In the genomic region with DNA sequence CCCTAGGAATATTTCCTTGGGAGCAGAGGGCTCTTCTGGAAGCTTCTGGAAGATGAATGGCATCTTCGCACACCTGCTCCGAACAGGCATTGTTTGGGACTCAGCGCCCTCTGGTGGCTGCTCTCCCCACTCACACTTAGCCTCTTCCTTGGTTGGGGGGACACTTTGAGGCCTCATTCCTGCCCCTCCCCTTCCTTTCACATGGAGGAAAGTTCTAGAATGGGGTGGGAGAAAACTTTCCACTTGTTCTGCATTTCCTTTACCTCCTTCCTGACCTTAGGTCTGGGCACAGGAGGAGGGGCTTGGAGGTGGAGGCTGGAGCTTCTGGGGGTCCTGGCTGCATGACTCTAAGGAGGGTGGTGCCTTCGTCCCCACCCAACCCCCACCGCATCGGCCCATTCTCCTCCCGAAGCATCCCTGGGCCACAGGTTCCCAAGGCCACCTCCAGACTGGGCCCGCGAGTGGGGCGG, we compare ENCODE assay signal across 8 cellular contexts. TPM values are rescaled to one million over a fixed set of nuclear protein-coding genes. Genes with fewer than 3 reads are reported as not detected.
A peak's percentile ranks its signal among the peaks of the same experiment; 100 is the strongest.
DNase-seq lines count a peak whose midpoint lies in the region; ATAC-seq, FAIRE-seq and TF ChIP-seq lines count a peak whose summit lies in the region.

No MANE protein-coding gene starts in this region.

- H3K27ac ChIP-seq in AG04450 (ENCODE audit: low read depth, low read length) (no peak overlapping the region), caudate nucleus (ENCODE audit: low read depth, low read length) (no peak overlapping the region), HepG2 (ENCODE audit: extremely low read length, insufficient read depth, low read length) (no peak overlapping the region)

- H3K4me3 ChIP-seq in AG04450 (ENCODE audit: low read depth, low read length) (no peak overlapping the region), HepG2 (replicated peaks in 1 of 3; ENCODE audit: insufficient read depth in 1 of 3, low read depth in 2 of 3, low read length in 3 of 3) (no peak overlapping the region)

- H3K4me1 ChIP-seq in HepG2 (ENCODE audit: insufficient read depth, low read length) = no peaks in the 10 kb centered on the region

- in situ Hi-C loops in HepG2 (cut with HindIII; ENCODE audit: extremely low pct_ligation_motif_present, low pct_unique_long_range_greater_than_20kb) = loop anchor here (5.0 kb wide), 1 partner anchor 325 kb away; no protein-coding TSS in a partner anchor

- TF ChIP-seq RAD21 in Ishikawa (IDR thresholded peaks at IDR 0.05; ENCODE audit: low read depth) = peak; percentile 83
- peak; percentile 76 for TF ChIP-seq RAD21 in HepG2 (CRISPR knock-in tag; IDR thresholded peaks at IDR 0.05)

- H3K79me2 ChIP-seq in HepG2 (ENCODE audit: insufficient read depth, low read length) = no peaks in the 10 kb centered on the region

- peaks cover 11% of the 10 kb centered on the region for H3K27me3 ChIP-seq in AG04450 (ENCODE audit: control insufficient read depth, insufficient read depth, low read length)
- H3K27me3 ChIP-seq in HepG2 (ENCODE audit: control insufficient read depth in 1 of 2, insufficient read depth in 2 of 2, low read length in 2 of 2) = peaks cover 0 to 44% of the 10 kb centered on the region in 2 experiments; a peak in 3 of 5 replicates

- H2AFZ ChIP-seq in HepG2 (ENCODE audit: low read length) = no peak overlapping the region

- FAIRE-seq in GM12891 (lab: Jason Lieb, UNC) (peak; percentile 94), HepG2 (lab: Jason Lieb, UNC) (peak; percentile 28)

- WGBS in HepG2 (ENCODE audit: low lambda C conversion rate) = 39% methylated on average over 8 of the region's 10 CpGs

- intact Hi-C loops in HepG2 (cut with micrococcal nuclease; ENCODE audit: unreplicated experiment) = loop anchor here (1.0 kb wide), 1 partner anchor 325 kb away; no protein-coding TSS in a partner anchor

- no peaks in the 10 kb centered on the region for H3K36me3 ChIP-seq in HepG2 (replicated peaks in 1 of 2; ENCODE audit: control insufficient read depth in 1 of 2, insufficient read depth in 2 of 2, low read length in 2 of 2)

- POLR2A ChIA-PET in AG04450 (lab: Yijun Ruan, JAX) (no interaction called here), HepG2 (lab: Yijun Ruan, JAX) (no interaction called here)

- no TSS peak for BruUV-seq in HepG2 (replicated peaks; lab: Mats Ljungman, UMichigan)

- TF ChIP-seq CTCF in AG04450 (IDR thresholded peaks at IDR 0.05; ENCODE audit: low read depth, low read length) = peak; percentile 92
- TF ChIP-seq CTCF in HepG2 (CRISPR knock-in tag; IDR thresholded peaks at IDR 0.05) = peak; percentile 90

- TF ChIP-seq EP300 in Ishikawa (IDR thresholded peaks at IDR 0.05; ENCODE audit: borderline replicate concordance) = no peak
- no peak for TF ChIP-seq EP300 in HepG2 (IDR thresholded peaks at IDR 0.05; ENCODE audit: low read depth in 2 of 2, low read length in 2 of 2)
- no peak for TF ChIP-seq EP300 in HepG2 (CRISPR knock-in tag; IDR thresholded peaks at IDR 0.05; ENCODE audit: borderline replicate concordance)

- H3K9me3 ChIP-seq in AG04450 (ENCODE audit: control insufficient read depth, insufficient read depth, low read length) (no peaks in the 10 kb centered on the region), HepG2 (ENCODE audit: low read length) (no peaks in the 10 kb centered on the region)

- no peak overlapping the region for H3K4me2 ChIP-seq in HepG2 (ENCODE audit: low read depth, low read length)

- no peak overlapping the region for H3K9ac ChIP-seq in HepG2 (ENCODE audit: insufficient read depth, low read depth, low read length)

- DNase-seq in AG04450 (ENCODE audit: low read depth, low spot score) (no peak), GM12891 (ENCODE audit: insufficient read length, low spot score) (peak; percentile 70), T-helper 22 cell (ENCODE audit: low read depth) (peak; percentile 4), caudate nucleus (lab: John Stamatoyannopoulos, UW) (peak in 33 of 61 donors; percentile 2 to 82 (median 19)), HepG2 (ENCODE audit: low spot score) (peak; percentile 21)
- peak; percentile 17 to 27 for DNase-seq in stimulated activated CD8-positive, alpha-beta memory T cell treated with anti-CD3 and anti-CD28 coated beads, Interleukin-2, amount 100 ng/mL, for 48 hours (ENCODE audit: low read depth in 2 of 2)

- no peaks in the 10 kb centered on the region for H4K20me1 ChIP-seq in HepG2 (ENCODE audit: insufficient read depth, low read length)

- CTCF ChIA-PET in AG04450 (lab: Charles Lee) = interaction anchor here (0.5 to 3.1 kb wide), 39 partner anchors 10 to 883 kb away, joined by 3 to 26 read pairs (median 4); partner anchors contain the start of genes IL9 and SMAD5
- CTCF ChIA-PET in HepG2 (lab: Yijun Ruan, JAX; ENCODE audit: low intra/inter-chr PET ratio, low total read pairs) = interaction anchor here (0.9 to 1.9 kb wide), 3 partner anchors 325 to 332 kb away, joined by 3 to 19 read pairs (median 4); no protein-coding TSS in a partner anchor

- TF ChIP-seq POLR2A in GM12891 (IDR thresholded peaks at IDR 0.05; ENCODE audit: low read depth, low read length) (no peak), HepG2 (IDR thresholded peaks at IDR 0.05; ENCODE audit: insufficient read depth in 1 of 2, low read depth in 2 of 2, low read length in 2 of 2) (no peak)

- ATAC-seq in HepG2 = peak; percentile 63
- no peak for ATAC-seq in GM21528 (IDR thresholded peaks at IDR 0.05; ENCODE audit: low FRiP score, unreplicated experiment)

TF ChIP-seq in GM12891, 5 proteins besides CTCF, POLR2A, EP300 and RAD21:
- no peak for TF ChIP-seq POLR2AphosphoS5 (IDR thresholded peaks at IDR 0.05; ENCODE audit: low read depth, low read length)
- TF ChIP-seq SPI1 (IDR thresholded peaks at IDR 0.05; ENCODE audit: low read depth, low read length) = no peak
- no peak for TF ChIP-seq PAX5 (IDR thresholded peaks at IDR 0.05; ENCODE audit: insufficient read depth, low read length, severe bottlenecking)
- no peak for TF ChIP-seq POU2F2 (IDR thresholded peaks at IDR 0.05; ENCODE audit: low read depth, low read length)
- no peak for TF ChIP-seq TAF1 (IDR thresholded peaks at IDR 0.05; ENCODE audit: low read depth, low read length)

TF ChIP-seq in Ishikawa, 13 proteins besides CTCF, POLR2A, EP300 and RAD21:
- TF ChIP-seq ZBTB7A (IDR thresholded peaks at IDR 0.05; ENCODE audit: low read depth) = no peak
- TF ChIP-seq, protein P1, sequence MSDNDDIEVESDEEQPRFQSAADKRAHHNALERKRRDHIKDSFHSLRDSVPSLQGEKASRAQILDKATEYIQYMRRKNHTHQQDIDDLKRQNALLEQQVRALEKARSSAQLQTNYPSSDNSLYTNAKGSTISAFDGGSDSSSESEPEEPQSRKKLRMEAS (IDR thresholded peaks at IDR 0.05) = 0 out of 2 replicates have a peak, but pooled peaks have one; percentile 19
TF ChIP-seq in Ishikawa: peak in this region for 1.

TF ChIP-seq in HepG2, 621 proteins besides CTCF, POLR2A, EP300 and RAD21 (continues in another document):
- TF ChIP-seq KDM2A (CRISPR knock-in tag; IDR thresholded peaks at IDR 0.05; ENCODE audit: borderline replicate concordance, low read depth) (peak; percentile 27; the same call in 1 of the 2 replicates), ZNF329 (CRISPR knock-in tag; IDR thresholded peaks at IDR 0.05; ENCODE audit: low read depth) (no peak), ZFP36L1 (CRISPR knock-in tag; IDR thresholded peaks at IDR 0.05) (no peak), STAG1 (CRISPR knock-in tag; IDR thresholded peaks at IDR 0.05) (peak; percentile 88), SMC3 (IDR thresholded peaks at IDR 0.05; ENCODE audit: low read length) (peak; percentile 82), BORCS8-MEF2B (CRISPR knock-in tag; IDR thresholded peaks at IDR 0.05) (peak; percentile 22; the same call in 1 of the 2 replicates), TEAD3 (CRISPR knock-in tag; optimal IDR thresholded peaks at IDR 0.05; ENCODE audit: borderline replicate concordance) (no peak), ZNF816 (CRISPR knock-in tag; IDR thresholded peaks at IDR 0.05; ENCODE audit: borderline replicate concordance) (no peak)

RNA-seq across cellular contexts. Expression of gene SMIM32, which starts 19.3 kb away (rescaled TPM):
- polyA plus RNA-seq in AG04450 (2011; rRNA removed) (not detected in 2 replicates), HepG2 (2011; rRNA removed) (0.05 and 0.15 TPM in 2 replicates)
- polyA minus RNA-seq in AG04450 (2011; rRNA and poly(A)+ RNA removed) = not detected in 2 replicates
- not detected for polyA plus RNA-seq in GM12891 (2012; ENCODE audit: low read depth, missing spikeins)
- 0.20 TPM in 1 of 2 replicates, not detected in the other for total RNA-seq in HepG2 (2016; rRNA removed; fragmentation: Illumina TruSeq; extraction: Trizol)
- not detected in 2 replicates for total RNA-seq in HepG2 (2016; cell fraction: cytosol; rRNA removed; fragmentation: Illumina TruSeq; extraction: Trizol; ENCODE audit: low read depth)
- total RNA-seq in HepG2 (2016; cell fraction: insoluble cytoplasmic fraction; rRNA removed; fragmentation: Illumina TruSeq; extraction: Trizol) = 0.10 and 0.11 TPM in 2 replicates
- total RNA-seq in HepG2 (2016; cell fraction: membrane; rRNA removed; fragmentation: Illumina TruSeq; extraction: Trizol) = 0.10 TPM in 1 of 2 replicates, not detected in the other
- 0.22 TPM in 1 of 2 replicates, not detected in the other for total RNA-seq in HepG2 (2016; cell fraction: nucleus; rRNA removed; fragmentation: Illumina TruSeq; extraction: Trizol)
- 0.15 TPM in 1 of 2 replicates, not detected in the other for polyA plus RNA-seq in HepG2 (2011; cell fraction: cytosol; rRNA removed)
- not detected in 2 replicates for polyA plus RNA-seq in HepG2 (2011; cell fraction: nucleus; rRNA removed)
- polyA plus RNA-seq in HepG2 (2012) = not detected in 2 replicates
- 0.08 TPM in 1 of 2 replicates, not detected in the other for polyA plus RNA-seq in HepG2 (2016; cell fraction: cytosol; fragmentation: Illumina TruSeq; extraction: Trizol; ENCODE audit: low read depth)
- 0.14 TPM in 1 of 2 replicates, not detected in the other for polyA plus RNA-seq in HepG2 (2016; cell fraction: insoluble cytoplasmic fraction; fragmentation: Illumina TruSeq; extraction: Trizol; ENCODE audit: low read depth)
- 0.10 TPM in 1 of 2 replicates, not detected in the other for polyA plus RNA-seq in HepG2 (2016; cell fraction: membrane; fragmentation: Illumina TruSeq; extraction: Trizol; ENCODE audit: low read depth)
- polyA plus RNA-seq in HepG2 (2016; cell fraction: nucleus; fragmentation: Illumina TruSeq; extraction: Trizol; ENCODE audit: insufficient read depth, low read depth) = 0.28 TPM in 1 of 2 replicates, not detected in the other
- polyA minus RNA-seq in HepG2 (2011; rRNA and poly(A)+ RNA removed; ENCODE audit: low replicate concordance) = 0.30 TPM in 1 of 2 replicates, not detected in the other
- polyA minus RNA-seq in HepG2 (2011; cell fraction: cytosol; rRNA and poly(A)+ RNA removed) = not detected in 2 replicates
- not detected in 2 replicates for polyA minus RNA-seq in HepG2 (2011; cell fraction: nucleus; rRNA and poly(A)+ RNA removed)
